ENCODE assay signal across 9 cellular contexts in the genomic region with DNA sequence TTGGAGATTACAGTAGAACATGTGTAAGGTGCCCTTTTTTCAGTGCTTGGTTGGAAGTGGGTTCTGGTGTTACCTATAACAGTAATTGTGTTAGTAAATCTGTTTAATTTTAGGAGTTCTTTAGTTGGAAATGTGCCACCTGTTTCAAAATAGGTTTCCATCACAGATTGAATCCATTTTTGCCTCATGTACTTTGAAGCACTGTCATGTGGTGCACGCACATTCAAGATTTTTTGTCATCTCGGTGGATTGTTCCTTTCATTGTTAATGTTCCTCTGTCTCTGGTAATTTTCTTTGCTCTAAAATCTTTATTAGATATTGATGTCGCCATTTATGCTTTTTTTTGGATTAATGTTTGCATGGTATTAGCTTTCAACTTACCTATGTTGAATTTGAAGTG. TPM values are rescaled to one million over a fixed set of nuclear protein-coding genes. Genes with fewer than 3 reads are reported as not detected.
DNase-seq lines count a peak whose midpoint lies in the region; ATAC-seq and TF ChIP-seq lines count a peak whose summit lies in the region.
"Had no signal": no experiment of that assay in that cellular context is flagged by ENCODE, and none has a peak within 500 bp of the region (broad histone marks: within the 10 kb centered on the region; RNA-seq: fewer than 3 reads in every experiment).

No MANE protein-coding gene starts in this region.

- H3K9ac ChIP-seq in OCI-LY1 (ENCODE audit: low read length) = peak overlapping the region; percentile 97

- peak overlapping the region; percentile 95 for H3K4me3 Mint-ChIP-seq in endothelial cell (ENCODE audit: unreplicated experiment)

- peak overlapping the region; percentile 96 for H3K4me3 ChIP-seq in GM12875 (ENCODE audit: low read depth, low read length)
- peak overlapping the region; percentile 99 for H3K4me3 ChIP-seq in OCI-LY1 (ENCODE audit: low read depth, low read length, poor library complexity, severe bottlenecking)
- H3K4me3 ChIP-seq in psoas muscle = peak overlapping the region; percentile 98

- no peak for ATAC-seq in psoas muscle
- ATAC-seq in HG03135 (IDR thresholded peaks at IDR 0.05; ENCODE audit: unreplicated experiment) = no peak
- no peak for ATAC-seq in HG03196 (IDR thresholded peaks at IDR 0.05; ENCODE audit: unreplicated experiment)

- H3K9me3 ChIP-seq in OCI-LY1 (ENCODE audit: low read length) (peaks cover 6% of the 10 kb centered on the region), psoas muscle (no peaks in the 10 kb centered on the region)

- no peaks in the 10 kb centered on the region for H4K20me1 ChIP-seq in OCI-LY1 (ENCODE audit: insufficient read depth, low read length)

- no peak for DNase-seq in endothelial cell (ENCODE audit: low spot score)
- DNase-seq in psoas muscle = no peak
- DNase-seq in D341Med (ENCODE audit: low spot score) = no peak
- no peak for DNase-seq in NCI-H1092 treated with DMSO at 0.1 percent for 48 hours (lab: John Stamatoyannopoulos, UW)
- DNase-seq: hippocampal formation had no signal

- H3K4me1 Mint-ChIP-seq in endothelial cell (ENCODE audit: unreplicated experiment) = peaks cover 14% of the 10 kb centered on the region

- H3K27me3 ChIP-seq in OCI-LY1 (ENCODE audit: insufficient read depth, low read length) = no peaks in the 10 kb centered on the region; the same call in 1 of the 2 replicates
- H3K27me3 ChIP-seq in psoas muscle (ENCODE audit: insufficient read depth in 3 of 3, low read length in 2 of 3) = no peaks in the 10 kb centered on the region

- no peak overlapping the region for H3K27ac Mint-ChIP-seq in endothelial cell (ENCODE audit: unreplicated experiment)

- H3F3A ChIP-seq in OCI-LY1 (ENCODE audit: insufficient read depth, low read length) = no peaks in the 10 kb centered on the region

- no peak overlapping the region for H2AFZ ChIP-seq in OCI-LY1 (ENCODE audit: low read length)

- H3K27ac ChIP-seq in OCI-LY1 (ENCODE audit: low read depth, low read length, poor library complexity, severe bottlenecking) (no peak overlapping the region), psoas muscle (no peak overlapping the region)

- no peaks in the 10 kb centered on the region for H3K9me2 ChIP-seq in OCI-LY1 (ENCODE audit: low read depth, low read length)

- H3K4me1 ChIP-seq in OCI-LY1 (ENCODE audit: insufficient read depth, low read length, severe bottlenecking) (peaks cover 20% of the 10 kb centered on the region), psoas muscle (peaks cover 21% of the 10 kb centered on the region)

- H3K79me2 ChIP-seq in OCI-LY1 (ENCODE audit: insufficient read depth, low read length) = peaks cover 38% of the 10 kb centered on the region

- H3K36me3 Mint-ChIP-seq in endothelial cell (ENCODE audit: low read depth, unreplicated experiment) = peaks cover 39% of the 10 kb centered on the region

- H3K9me3 Mint-ChIP-seq in endothelial cell (ENCODE audit: unreplicated experiment) = peaks cover 19% of the 10 kb centered on the region

- H3K27me3 Mint-ChIP-seq in endothelial cell (ENCODE audit: unreplicated experiment) = peaks cover 21% of the 10 kb centered on the region

- no peaks in the 10 kb centered on the region; the same call in 1 of the 2 replicates for H3K36me3 ChIP-seq in OCI-LY1 (ENCODE audit: insufficient read depth, low read length)
- H3K36me3 ChIP-seq in psoas muscle (ENCODE audit: insufficient read depth in 1 of 2, low read depth in 1 of 2) = no peaks in the 10 kb centered on the region

- peak overlapping the region; percentile 87 for H3K4me2 ChIP-seq in OCI-LY1 (ENCODE audit: low read length)

- TF ChIP-seq CTCF in GM12875 (IDR thresholded peaks at IDR 0.05; ENCODE audit: borderline replicate concordance, insufficient read depth, low read depth, low read length) (no peak), OCI-LY1 (IDR thresholded peaks at IDR 0.05; ENCODE audit: low read length) (no peak), endothelial cell (IDR thresholded peaks at IDR 0.05; ENCODE audit: unreplicated experiment) (no peak), psoas muscle (IDR thresholded peaks at IDR 0.05) (no peak)

- intact Hi-C loops in psoas muscle (cut with DNase I) = no loop called here

- 90 to 93% (median 91%) methylated on average over 3 of the region's 3 CpGs for WGBS in psoas muscle, 3 donors

RNA-seq across cellular contexts. Expression of a gene that starts 1.3 kb away (rescaled TPM):
- 37.3 TPM for total RNA-seq in endothelial cell (ENCODE audit: unreplicated experiment)
- 10 to 100 TPM in 3 of 4 donors, 1 to 10 TPM in 1; 9.8 to 22.1 (median 14.4) TPM for total RNA-seq in psoas muscle
- 1 to 10 TPM; 5.0 to 8.7 (median 8.6) TPM for polyA plus RNA-seq in psoas muscle
